ENCODE assay signal across 8 cellular contexts in the genomic region with DNA sequence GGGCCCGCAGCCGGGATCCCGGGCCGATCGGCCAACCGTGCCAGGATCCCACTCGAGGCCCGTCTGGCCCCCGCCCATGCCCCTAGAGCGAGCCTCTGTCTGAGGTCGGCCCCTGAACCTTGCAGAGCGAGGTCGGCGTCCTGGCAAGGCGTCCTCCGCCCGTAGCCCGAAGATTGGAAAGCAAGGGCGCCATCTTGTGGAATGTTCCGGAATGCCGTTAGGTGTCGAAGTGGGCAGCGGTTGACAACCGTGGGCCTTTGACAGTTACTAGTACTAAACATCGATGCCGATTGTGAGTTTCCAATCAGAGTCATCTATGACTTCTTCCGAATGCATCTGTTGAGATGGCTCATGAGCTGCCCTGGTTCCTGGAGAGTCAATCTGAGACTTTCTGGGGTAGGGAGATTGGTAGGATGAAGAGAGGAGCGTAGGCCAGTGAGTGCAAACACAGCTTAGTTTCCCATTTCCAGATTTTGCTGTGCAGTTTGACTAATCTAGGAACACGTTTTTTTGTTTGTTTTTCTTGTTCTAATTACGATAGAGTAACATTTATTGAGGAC. TPM values are rescaled to one million over a fixed set of nuclear protein-coding genes. Genes with fewer than 3 reads are reported as not detected.
A peak's percentile ranks its signal among the peaks of the same experiment; 100 is the strongest.
DNase-seq lines count a peak whose midpoint lies in the region; ATAC-seq lines count a peak whose summit lies in the region.

No MANE protein-coding gene starts in this region.

- peak; percentile 86 for DNase-seq in DMS53 treated with DMSO at 0.1 percent for 48 hours (lab: John Stamatoyannopoulos, UW; ENCODE audit: unreplicated experiment)
- peak; percentile 90 for DNase-seq in RPMI8226
- DNase-seq in activated T-helper 2 cell treated with anti-CD3 and anti-CD28 coated beads, Interferon-gamma antibody, Interleukin-2, Interleukin-4, amounts not matched to agents 10 μg/mL and 5 μg/mL and 100 μg/mL, durations not matched to agents 14 hours and 24 hours and 36 hours (ENCODE audit: low spot score): peak; percentile 85
- DNase-seq in fibroblast of peridontal ligament (ENCODE audit: extremely low read depth): peak; percentile 88
- peak; percentile 76 to 96 (median 88) for DNase-seq in naive thymus-derived CD8-positive, alpha-beta T cell
- peak; percentile 74 to 96 (median 84) for DNase-seq in stimulated activated naive CD4-positive, alpha-beta T cell (lab: John Stamatoyannopoulos, UW)

- peak; percentile 80 for ATAC-seq in GM21619 (IDR thresholded peaks at IDR 0.05; ENCODE audit: unreplicated experiment)
- ATAC-seq in naive thymus-derived CD8-positive, alpha-beta T cell: peak; percentile 69 to 72

- peak overlapping the region; percentile 89 to 98 (median 94) for H3K4me3 Mint-ChIP-seq in IgD-negative memory B cell
- H3K4me3 Mint-ChIP-seq in activated T-helper 2 cell treated with anti-CD3 and anti-CD28 coated beads, Interferon-gamma antibody, Interleukin-2, Interleukin-4, amounts not matched to agents 10 μg/mL and 5 μg/mL and 100 μg/mL, durations not matched to agents 14 hours and 24 hours and 36 hours (ENCODE audit: low read depth): peak overlapping the region; percentile 74
- H3K4me3 Mint-ChIP-seq in naive thymus-derived CD8-positive, alpha-beta T cell: peak overlapping the region; percentile 34 to 94 (median 88)

- POLR2A ChIA-PET in naive thymus-derived CD8-positive, alpha-beta T cell (lab: Charles Lee): interaction anchor here (1.0 to 1.6 kb wide), 3 partner anchors 47 to 1163 kb away, joined by 4 to 6 read pairs (median 4); no protein-coding TSS in a partner anchor

- H3K4me1 Mint-ChIP-seq in IgD-negative memory B cell: peaks cover 12 to 18% (median 16%) of the 10 kb centered on the region in 3 donors
- H3K4me1 Mint-ChIP-seq in activated T-helper 2 cell treated with anti-CD3 and anti-CD28 coated beads, Interferon-gamma antibody, Interleukin-2, Interleukin-4, amounts not matched to agents 10 μg/mL and 5 μg/mL and 100 μg/mL, durations not matched to agents 14 hours and 24 hours and 36 hours (ENCODE audit: low read depth): peaks cover 17% of the 10 kb centered on the region
- H3K4me1 Mint-ChIP-seq in naive thymus-derived CD8-positive, alpha-beta T cell: peaks cover 7 to 20% (median 13%) of the 10 kb centered on the region in 4 donors

- peak overlapping the region in 2 of 3 donors; percentile 60 to 82 for H3K27ac Mint-ChIP-seq in IgD-negative memory B cell
- peak overlapping the region; percentile 5 for H3K27ac Mint-ChIP-seq in activated T-helper 2 cell treated with anti-CD3 and anti-CD28 coated beads, Interferon-gamma antibody, Interleukin-2, Interleukin-4, amounts not matched to agents 10 μg/mL and 5 μg/mL and 100 μg/mL, durations not matched to agents 14 hours and 24 hours and 36 hours
- peak overlapping the region; percentile 68 to 95 (median 88) for H3K27ac Mint-ChIP-seq in naive thymus-derived CD8-positive, alpha-beta T cell

- intact Hi-C loops in activated T-helper 2 cell treated with anti-CD3 and anti-CD28 coated beads, Interferon-gamma antibody, Interleukin-2, Interleukin-4, amounts not matched to agents 10 μg/mL and 5 μg/mL and 100 μg/mL, durations not matched to agents 14 hours and 24 hours and 36 hours (cut with micrococcal nuclease): loop anchor here (1.0 to 5.0 kb wide), 8 partner anchors 576 to 1552 kb away; a partner anchor contains a TSS

- no peaks in the 10 kb centered on the region for H3K36me3 Mint-ChIP-seq in IgD-negative memory B cell
- peaks cover 3% of the 10 kb centered on the region for H3K36me3 Mint-ChIP-seq in activated T-helper 2 cell treated with anti-CD3 and anti-CD28 coated beads, Interferon-gamma antibody, Interleukin-2, Interleukin-4, amounts not matched to agents 10 μg/mL and 5 μg/mL and 100 μg/mL, durations not matched to agents 14 hours and 24 hours and 36 hours (ENCODE audit: low read depth)
- H3K36me3 Mint-ChIP-seq in naive thymus-derived CD8-positive, alpha-beta T cell: no peaks in the 10 kb centered on the region

- peaks cover 5% of the 10 kb centered on the region for H3K27me3 Mint-ChIP-seq in IgD-negative memory B cell
- H3K27me3 Mint-ChIP-seq in activated T-helper 2 cell treated with anti-CD3 and anti-CD28 coated beads, Interferon-gamma antibody, Interleukin-2, Interleukin-4, amounts not matched to agents 10 μg/mL and 5 μg/mL and 100 μg/mL, durations not matched to agents 14 hours and 24 hours and 36 hours (ENCODE audit: low read depth): peaks cover 21% of the 10 kb centered on the region
- peaks cover 0 to 11% (median 9%) of the 10 kb centered on the region in 5 donors for H3K27me3 Mint-ChIP-seq in naive thymus-derived CD8-positive, alpha-beta T cell

- H3K9me3 Mint-ChIP-seq in IgD-negative memory B cell: no peaks in the 10 kb centered on the region
- H3K9me3 Mint-ChIP-seq in activated T-helper 2 cell treated with anti-CD3 and anti-CD28 coated beads, Interferon-gamma antibody, Interleukin-2, Interleukin-4, amounts not matched to agents 10 μg/mL and 5 μg/mL and 100 μg/mL, durations not matched to agents 14 hours and 24 hours and 36 hours: no peaks in the 10 kb centered on the region
- H3K9me3 Mint-ChIP-seq in naive thymus-derived CD8-positive, alpha-beta T cell: no peaks in the 10 kb centered on the region

RNA-seq across cellular contexts. Expression of a gene that starts 0.9 kb away (rescaled TPM):
- polyA plus RNA-seq in IgD-negative memory B cell: 1.5 TPM
- total RNA-seq in activated T-helper 2 cell treated with anti-CD3 and anti-CD28 coated beads, Interferon-gamma antibody, Interleukin-2, Interleukin-4, amounts not matched to agents 10 μg/mL and 5 μg/mL and 100 μg/mL, durations not matched to agents 14 hours and 24 hours and 36 hours: 18.2 and 20.1 TPM in 2 replicates
- total RNA-seq in naive thymus-derived CD8-positive, alpha-beta T cell: 10 to 100 TPM in 1 of 2 experiments, 1 to 10 TPM in 1; 8.8 to 10.7 TPM
- 1 to 10 TPM in 1 of 3 donors, under 1 TPM in 2; 0.33 to 1.0 (median 0.96) TPM for polyA plus RNA-seq in naive thymus-derived CD8-positive, alpha-beta T cell

RNA-seq across cellular contexts. Expression of a gene that starts 30.4 kb away (rescaled TPM):
- polyA plus RNA-seq in IgD-negative memory B cell: 237 TPM
- not detected in 2 replicates for total RNA-seq in activated T-helper 2 cell treated with anti-CD3 and anti-CD28 coated beads, Interferon-gamma antibody, Interleukin-2, Interleukin-4, amounts not matched to agents 10 μg/mL and 5 μg/mL and 100 μg/mL, durations not matched to agents 14 hours and 24 hours and 36 hours
- 1 to 10 TPM; 1.4 to 2.0 TPM for total RNA-seq in naive thymus-derived CD8-positive, alpha-beta T cell
- under 1 TPM; 0.13 to 0.43 (median 0.17) TPM for polyA plus RNA-seq in naive thymus-derived CD8-positive, alpha-beta T cell

Comparison
In these comparisons a context has a peak if more than half of its experiments do, and no peak if none do; other contexts are left out.
1. Peak in every context shown above with its lines: DNase-seq and ATAC-seq.
2. H3K27ac Mint-ChIP-seq: peak in every context shown above with its lines; median percentile 88 in naive thymus-derived CD8-positive, alpha-beta T cell; 71 in IgD-negative memory B cell; 5 in activated T-helper 2 cell treated with anti-CD3 and anti-CD28 coated beads, Interferon-gamma antibody, Interleukin-2, Interleukin-4, amounts not matched to agents 10 μg/mL and 5 μg/mL and 100 μg/mL, durations not matched to agents 14 hours and 24 hours and 36 hours.